8 cellular contexts compared by ENCODE assay signal in the genomic region with DNA sequence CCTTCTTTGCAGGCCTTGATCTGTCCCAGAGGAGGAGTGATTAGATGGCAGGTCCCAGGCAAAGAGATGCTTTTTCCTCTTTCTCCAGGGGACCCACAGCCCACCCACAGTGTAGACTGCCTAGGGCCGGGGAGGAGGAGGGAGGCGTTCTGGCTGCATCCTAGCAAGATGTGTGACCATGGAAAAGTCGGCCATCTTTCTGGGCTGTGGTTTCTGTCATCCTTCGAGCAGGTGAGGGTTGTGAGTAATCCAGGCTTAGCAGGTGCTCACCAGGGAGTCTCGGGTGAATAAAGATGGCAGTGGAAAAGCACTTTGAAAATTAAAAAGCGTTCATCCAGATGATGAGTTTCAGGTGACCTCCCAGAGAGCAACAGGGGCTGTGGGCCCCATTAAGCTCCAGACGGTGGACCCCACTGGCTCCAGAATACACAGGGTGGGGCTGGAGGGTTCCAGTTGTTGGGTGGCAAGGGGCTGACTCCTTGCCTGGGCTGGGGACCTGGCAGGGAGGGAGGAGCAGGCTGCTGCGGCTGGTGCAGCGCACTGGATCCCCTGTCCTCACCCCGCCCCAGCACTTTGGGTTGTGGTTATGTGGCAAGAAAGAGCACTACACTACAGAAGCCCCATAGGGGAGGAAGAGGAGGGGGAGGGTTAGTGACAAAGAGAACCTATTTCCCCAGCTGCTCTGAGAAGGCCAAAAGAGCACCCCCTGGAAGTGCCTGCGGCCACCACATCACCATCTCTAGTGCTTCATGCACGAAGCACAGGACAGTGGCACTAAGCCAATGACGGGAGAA. TPM values are rescaled to one million over a fixed set of nuclear protein-coding genes. Genes with fewer than 3 reads are reported as not detected.
DNase-seq lines count a peak whose midpoint lies in the region; ATAC-seq and TF ChIP-seq lines count a peak whose summit lies in the region.

No MANE protein-coding gene starts in this region.

- H4K20me1 ChIP-seq in OCI-LY3 (ENCODE audit: insufficient read depth, low read length) (peaks cover 6% of the 10 kb centered on the region; the same call in 1 of the 2 replicates), GM23338 (replicated peaks; ENCODE audit: insufficient read depth) (no peaks in the 10 kb centered on the region)

- peak; percentile 9; the same call in 1 of the 2 replicates for TF ChIP-seq CTCF in OCI-LY3 (IDR thresholded peaks at IDR 0.05; ENCODE audit: low read depth, low read length)
- TF ChIP-seq CTCF in GM23338 (conservative IDR thresholded peaks at IDR 0.05; ENCODE audit: low read depth in 2 of 2), result no peak

- peaks cover 24% of the 10 kb centered on the region; the same call in 2 of the 3 replicates for H3K4me1 Mint-ChIP-seq in GM23338

- H3K4me3 ChIP-seq in OCI-LY3 (ENCODE audit: low read length) (peak overlapping the region; percentile 59), GM23338 (no peak overlapping the region)

- no peaks in the 10 kb centered on the region for H3K27me3 ChIP-seq in OCI-LY3 (ENCODE audit: low read depth, low read length)
- no peaks in the 10 kb centered on the region for H3K27me3 ChIP-seq in GM23338 (ENCODE audit: insufficient read depth)

- H3K36me3 Mint-ChIP-seq in GM23338 (ENCODE audit: low read depth), result no peaks in the 10 kb centered on the region

- no peaks in the 10 kb centered on the region for H3K9me3 Mint-ChIP-seq in GM23338

- no peaks in the 10 kb centered on the region for H3K9me3 ChIP-seq in OCI-LY3 (ENCODE audit: insufficient read depth, low read length)

- H3K36me3 ChIP-seq in OCI-LY3 (replicated peaks; ENCODE audit: low read depth, low read length), result peaks cover 5% of the 10 kb centered on the region
- no peaks in the 10 kb centered on the region for H3K36me3 ChIP-seq in GM23338 (ENCODE audit: insufficient read depth)

- H2AFZ ChIP-seq in OCI-LY3 (ENCODE audit: low read depth, low read length) (no peak overlapping the region), GM23338 (no peak overlapping the region)

- H3K4me1 ChIP-seq in OCI-LY3 (ENCODE audit: low read length) (peaks cover 91% of the 10 kb centered on the region), GM23338 (ENCODE audit: insufficient read depth) (peaks cover 3% of the 10 kb centered on the region; the same call in 1 of the 2 replicates)

- H3K27me3 Mint-ChIP-seq in GM23338 (ENCODE audit: insufficient read depth, low read depth, poor library complexity), result peaks cover 3% of the 10 kb centered on the region

- H3K79me2 ChIP-seq in OCI-LY3 (ENCODE audit: low read length), result peaks cover 97% of the 10 kb centered on the region
- no peaks in the 10 kb centered on the region for H3K79me2 ChIP-seq in GM23338 (replicated peaks; ENCODE audit: insufficient read depth)

- H3K27ac ChIP-seq in OCI-LY3 (ENCODE audit: low read length) (peak overlapping the region; percentile 100), GM23338 (ENCODE audit: low read depth) (no peak overlapping the region)

- H3K9ac ChIP-seq in OCI-LY3 (ENCODE audit: low read length), result peak overlapping the region; percentile 84

- ATAC-seq in GM18499 (IDR thresholded peaks at IDR 0.05; ENCODE audit: insufficient read depth, unreplicated experiment), result peak; percentile 30
- peak; percentile 45 for ATAC-seq in HG02678 (IDR thresholded peaks at IDR 0.05; ENCODE audit: unreplicated experiment)
- ATAC-seq in GM23338, result no peak; the same call in 2 of the 3 replicates

- H3K4me2 ChIP-seq in OCI-LY3 (ENCODE audit: low read length), result peak overlapping the region; percentile 92
- H3K4me2 ChIP-seq in GM23338, result no peak overlapping the region

- peak; percentile 52 for DNase-seq in activated gamma-delta T cell treated with anti-CD3 and anti-CD28 coated beads, Interleukin-2, amount 50 U/mL, for 16 hours (ENCODE audit: low read depth)
- DNase-seq in stimulated activated CD4-positive, alpha-beta T cell treated with anti-CD3 and anti-CD28 coated beads, Interleukin-15, amount 100 ng/mL, for 24 hours, result peak; percentile 78
- no peak for DNase-seq in NCI-H1092 treated with DMSO at 0.1 percent for 48 hours (lab: John Stamatoyannopoulos, UW)
- no peak for DNase-seq in HT-29 (ENCODE audit: low spot score)
- no peak for DNase-seq in GM23338 (ENCODE audit: low spot score)

- H3K27ac Mint-ChIP-seq in GM23338, result no peak overlapping the region

- no peak overlapping the region for H3K4me3 Mint-ChIP-seq in GM23338

- no peaks in the 10 kb centered on the region for H3K9me2 ChIP-seq in GM23338 (ENCODE audit: insufficient read depth)

- H3F3A ChIP-seq in GM23338 (replicated peaks; ENCODE audit: low read depth), result no peaks in the 10 kb centered on the region

TF ChIP-seq in GM23338, 12 proteins besides CTCF, POLR2A, EP300 and RAD21:
- TF ChIP-seq ZNF331 (CRISPR knock-in tag; IDR thresholded peaks at IDR 0.05; ENCODE audit: low read depth) (no peak), POLR2AphosphoS5 (IDR thresholded peaks at IDR 0.05; ENCODE audit: low read depth) (no peak), JUNB (IDR thresholded peaks at IDR 0.05; ENCODE audit: unreplicated experiment) (no peak)
- TF ChIP-seq, protein P1, sequence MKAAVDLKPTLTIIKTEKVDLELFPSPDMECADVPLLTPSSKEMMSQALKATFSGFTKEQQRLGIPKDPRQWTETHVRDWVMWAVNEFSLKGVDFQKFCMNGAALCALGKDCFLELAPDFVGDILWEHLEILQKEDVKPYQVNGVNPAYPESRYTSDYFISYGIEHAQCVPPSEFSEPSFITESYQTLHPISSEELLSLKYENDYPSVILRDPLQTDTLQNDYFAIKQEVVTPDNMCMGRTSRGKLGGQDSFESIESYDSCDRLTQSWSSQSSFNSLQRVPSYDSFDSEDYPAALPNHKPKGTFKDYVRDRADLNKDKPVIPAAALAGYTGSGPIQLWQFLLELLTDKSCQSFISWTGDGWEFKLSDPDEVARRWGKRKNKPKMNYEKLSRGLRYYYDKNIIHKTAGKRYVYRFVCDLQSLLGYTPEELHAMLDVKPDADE (IDR thresholded peaks at IDR 0.05), result no peak
TF ChIP-seq in GM23338: peak in this region for 0.

RNA-seq across cellular contexts. Expression of gene ELF4, which starts 23.7 kb away (rescaled TPM):
- 39.8 and 42.4 TPM in 2 replicates for total RNA-seq in HT-29 (2014; rRNA removed; shearing (Covaris generic))
- total RNA-seq in GM23338 (2014; rRNA removed; shearing (Covaris generic)), result 1.6 and 1.8 TPM in 2 replicates
- 0.42 and 0.50 TPM in 2 replicates for polyA plus RNA-seq in GM23338 (2016; fragmentation: Nextera tagmentation; extraction: Ambion mirVana)

Comparison
In these comparisons a context has a peak if more than half of its experiments do, and no peak if none do; other contexts are left out.
1. DNase-seq: peak in activated gamma-delta T cell treated with anti-CD3 and anti-CD28 coated beads, Interleukin-2, amount 50 U/mL, for 16 hours (single experiment) and stimulated activated CD4-positive, alpha-beta T cell treated with anti-CD3 and anti-CD28 coated beads, Interleukin-15, amount 100 ng/mL, for 24 hours (single experiment); none in NCI-H1092 treated with DMSO at 0.1 percent for 48 hours (single experiment), HT-29 (single experiment) and GM23338 (single experiment).
2. RNA of gene ELF4, which starts 23.7 kb away (total RNA-seq): 39.8 to 42.4 TPM in HT-29; 1.6 to 1.8 TPM in GM23338; every median in the first group is over 10 times any median in the second.